8 cellular contexts compared by ENCODE assay signal in genomic region chrX:74293343-74293946, GRCh38. TPM values are rescaled to one million over a fixed set of nuclear protein-coding genes. Genes with fewer than 3 reads are reported as not detected.
A peak's percentile ranks its signal among the peaks of the same experiment; 100 is the strongest.
DNase-seq lines count a peak whose midpoint lies in the region; ATAC-seq lines count a peak whose summit lies in the region.

No MANE protein-coding gene starts in this region.

- peak overlapping the region; percentile 96 for H3K27ac ChIP-seq in cingulate gyrus (ENCODE audit: low read depth, low read length)

- ATAC-seq in HG03025 (IDR thresholded peaks at IDR 0.05; ENCODE audit: low FRiP score, unreplicated experiment): peak; percentile 40
- ATAC-seq in left colon: peak; percentile 71
- ATAC-seq in HG03469 (IDR thresholded peaks at IDR 0.05; ENCODE audit: unreplicated experiment): no peak

- intact Hi-C loops in left colon (cut with DNase I, micrococcal nuclease): no loop called here

- DNase-seq in DMS53 treated with DMSO at 0.1 percent for 48 hours (lab: John Stamatoyannopoulos, UW; ENCODE audit: unreplicated experiment) (peak; percentile 73), NCI-H510A (lab: John Stamatoyannopoulos, UW) (peak; percentile 42), left colon (peak; percentile 77 to 79)
- peak; percentile 61 to 63 for DNase-seq in activated CD4-positive, alpha-beta T cell treated with anti-CD3 and anti-CD28 coated beads for 4 hours
- DNase-seq in stimulated activated CD4-positive, alpha-beta T cell treated with anti-CD3 and anti-CD28 coated beads, Interleukin-1b, Interleukin-23, amount 100 ng/mL, for 1 hour (ENCODE audit: low read depth in 2 of 2): peak; percentile 19 to 40

RNA-seq across cellular contexts. Expression of gene ZCCHC13, which starts 10.5 kb away (rescaled TPM):
- not detected for total RNA-seq in left colon
